Comparison of ENCODE assay signal across 30 cellular contexts in genomic region chr19:43841990-43842389, GRCh38. TPM values are rescaled to one million over a fixed set of nuclear protein-coding genes. Genes with fewer than 3 reads are reported as not detected.
"Had no signal": no experiment of that assay in that cellular context is flagged by ENCODE, and none has a peak within 500 bp of the region (broad histone marks: within the 10 kb centered on the region; RNA-seq: fewer than 3 reads in every experiment).

No MANE protein-coding gene starts in this region.

- DNase-seq: activated B cell treated with CpG ODN at 0.5 μM for 24 hours; activated CD4-positive, alpha-beta T cell treated with anti-CD3 and anti-CD28 coated beads for 36 hours; activated CD4-positive, alpha-beta T cell treated with anti-CD3 and anti-CD28 coated beads, Interleukin-2, amount 50 U/mL, for 4 hours; activated naive CD4-positive, alpha-beta T cell treated with Interleukin-2 at 50 U/mL for 16 hours; activated T-cell treated with anti-CD3 and anti-CD28 coated beads for 4 hours; activated T-cell treated with anti-CD3 and anti-CD28 coated beads, Interleukin-2, amount 50 U/mL, for 72 hours; amygdala; caudate nucleus; cortex of kidney; effector memory CD8-positive, alpha-beta T cell; foreskin fibroblast; head of caudate nucleus; hypothalamus; immature natural killer cell; kidney; left colon; midbrain; naive thymus-derived CD8-positive, alpha-beta T cell; nucleus accumbens; pancreas; right cardiac atrium; stimulated activated CD4-positive, alpha-beta T cell treated with anti-CD3 and anti-CD28 coated beads, Interleukin-2, amount 100 ng/mL, for 48 hours; stimulated activated naive CD4-positive, alpha-beta T cell treated with Interleukin-2 at 50 U/mL for 16 hours; T-helper 2 cell; testis; transverse colon had no signal

- ATAC-seq: activated CD4-positive, alpha-beta T cell treated with anti-CD3 and anti-CD28 coated beads for 36 hours; activated T-cell treated with anti-CD3 and anti-CD28 coated beads, Interleukin-2, amount 50 U/mL, for 72 hours; effector memory CD8-positive, alpha-beta T cell; esophagus mucosa; left colon; naive thymus-derived CD8-positive, alpha-beta T cell; pancreas; right cardiac atrium had no signal

RNA-seq across cellular contexts. Expression of gene LYPD5, which starts 39.7 kb away (rescaled TPM):
- total RNA-seq: chondrocyte, neural crest cell, skeletal muscle tissue had no signal
